Comparison of ENCODE assay signal across 10 cellular contexts in genomic region chr12:109267361-109267760, GRCh38. TPM values are rescaled to one million over a fixed set of nuclear protein-coding genes. Genes with fewer than 3 reads are reported as not detected.
"Had no signal": no experiment of that assay in that cellular context is flagged by ENCODE, and none has a peak within 500 bp of the region (broad histone marks: within the 10 kb centered on the region; RNA-seq: fewer than 3 reads in every experiment).

No MANE protein-coding gene starts in this region.

- H3K9me3 Mint-ChIP-seq: HFFc6 had no signal

- H2AFZ ChIP-seq: GM23338 had no signal

- H3K4me3 Mint-ChIP-seq: GM23338, H9, HFFc6 had no signal

- H3K27ac Mint-ChIP-seq: GM23338, H9, HFFc6 had no signal

- FAIRE-seq: H1, H54, K562 had no signal

- DNase-seq: H9, HCEC 1CT, HFFc6, IMR-90 had no signal

- H3K27ac ChIP-seq: HL-60 had no signal

- H3K4me3 ChIP-seq: GM23338, K562 had no signal

- H3K4me2 ChIP-seq: GM23338 had no signal

- ATAC-seq: GM23338, K562 had no signal

RNA-seq across cellular contexts. Expression of gene FOXN4, which starts 41.7 kb away (rescaled TPM):
- total RNA-seq: HFFc6, HT1080, IMR-90, K562 had no signal
- polyA plus RNA-seq: IMR-90, K562 had no signal
